In the genomic region with DNA sequence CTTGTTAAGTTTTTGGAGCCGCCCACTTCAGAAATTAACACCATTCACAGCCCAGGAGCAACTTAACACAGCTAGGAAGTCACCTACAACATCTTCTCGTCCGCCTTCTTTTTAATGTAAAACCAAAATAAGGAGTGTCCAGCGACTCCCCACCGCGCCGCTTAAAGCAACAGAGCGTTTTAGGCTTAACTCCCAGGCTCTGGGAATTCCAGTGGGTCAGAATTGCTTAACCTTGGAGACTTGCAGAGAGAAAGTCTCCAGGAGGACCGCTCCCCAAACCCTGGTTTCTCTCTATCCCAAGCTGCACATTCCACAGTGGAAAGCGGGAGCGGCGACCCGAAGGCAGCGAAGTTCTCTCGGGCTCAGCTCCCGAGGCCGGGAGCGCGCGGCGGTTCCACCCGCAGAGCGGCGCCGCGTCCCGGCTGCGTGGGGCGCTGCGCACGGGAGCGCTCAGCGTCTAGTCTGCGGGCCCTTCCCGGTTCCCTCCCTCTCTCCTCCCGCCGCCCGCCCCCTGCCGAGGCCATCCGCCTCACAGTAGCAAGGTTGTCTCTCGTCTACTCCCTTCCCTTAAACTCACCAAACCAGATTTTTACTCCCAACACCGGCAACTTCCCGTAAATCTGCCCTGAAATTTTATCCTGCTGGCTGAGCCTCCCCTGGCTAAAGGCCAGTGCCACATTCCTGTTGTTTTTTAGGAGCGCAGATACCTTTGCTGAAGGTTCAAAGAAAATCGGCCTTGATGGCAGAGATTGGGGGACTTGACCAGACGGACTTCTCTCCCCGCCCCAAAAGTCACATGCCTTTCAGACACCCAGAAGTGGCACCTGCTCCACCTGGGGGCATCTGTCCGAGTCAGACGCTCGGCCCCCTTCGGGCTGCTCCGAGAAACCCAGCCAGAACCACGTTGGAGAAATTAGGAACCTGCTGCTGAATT, we compare ENCODE assay signal across 8 cellular contexts. TPM values are rescaled to one million over a fixed set of nuclear protein-coding genes. Genes with fewer than 3 reads are reported as not detected.
DNase-seq lines count a peak whose midpoint lies in the region; TF ChIP-seq lines count a peak whose summit lies in the region.

RBM47 (minus strand) TSS at position 464 of the 934 bp plus-strand sequence. CDS start 190,971 bp downstream, outside the sequence.

- no peak within 1 kb of the TSS for H4K91ac ChIP-seq in H9 (ENCODE audit: insufficient read length, low read depth, low read length)

- TF ChIP-seq CTCF in H9 (conservative IDR thresholded peaks at IDR 0.05) (peak; percentile 22; the same call in 1 of the 3 replicates), endodermal cell (conservative IDR thresholded peaks at IDR 0.05) (peak; percentile 50), mesothelial cell of epicardium (IDR thresholded peaks at IDR 0.05; ENCODE audit: unreplicated experiment) (no peak)

- WGBS in H9 (ENCODE audit: extremely low coverage, insufficient read length, low lambda C conversion rate) = no CpG with 5 or more reads among the region's 53 CpGs
- 0 to 1% methylated on average over 16 to 53 of the region's 53 CpGs for WGBS in endodermal cell (ENCODE audit: insufficient coverage in 1 of 2, insufficient read length in 1 of 2), 2 experiments

- no peaks in the 10 kb centered on the region for H3K27me3 Mint-ChIP-seq in H9 (ENCODE audit: low read depth)
- peaks cover 20% of the 10 kb centered on the region for H3K27me3 Mint-ChIP-seq in activated CD4-positive, alpha-beta T cell treated with anti-CD3 and anti-CD28 coated beads, Interleukin-2, amount 10 ng/mL, durations not matched to agents 24 days and 14 days
- no peaks in the 10 kb centered on the region for H3K27me3 Mint-ChIP-seq in endodermal cell (ENCODE audit: insufficient read depth)
- H3K27me3 Mint-ChIP-seq in mesothelial cell of epicardium (ENCODE audit: low read depth) = peaks cover 5% of the 10 kb centered on the region

- no peak within 1 kb of the TSS for H3K56ac ChIP-seq in H9 (ENCODE audit: insufficient read length, low read depth, low read length)

- H3K9me3 ChIP-seq in H9 (ENCODE audit: control insufficient read depth, low read depth, low read length) = no peaks in the 10 kb centered on the region
- no peaks in the 10 kb centered on the region for H3K9me3 ChIP-seq in endodermal cell (ENCODE audit: control insufficient read depth, low read length)
- H3K9me3 ChIP-seq in stomach smooth muscle (ENCODE audit: control insufficient read depth in 2 of 2, low read length in 2 of 2) = no peaks in the 10 kb centered on the region

- H3K9ac ChIP-seq in H9 (ENCODE audit: extremely low read depth, insufficient read length, low read length) = peak within 1 kb of the TSS; percentile 89
- peak within 1 kb of the TSS; percentile 85 for H3K9ac ChIP-seq in endodermal cell (ENCODE audit: extremely low read depth, low read length, poor library complexity, severe bottlenecking)
- H3K9ac ChIP-seq in stomach smooth muscle (ENCODE audit: low read length in 2 of 2) = peak within 1 kb of the TSS; percentile 51 to 62

- H3K79me2 ChIP-seq in H9 (ENCODE audit: insufficient read depth, low read length) = peaks cover 32% of the 10 kb centered on the region; the same call in 1 of the 2 replicates

- peak within 1 kb of the TSS; percentile 88 for H3K18ac ChIP-seq in H9 (ENCODE audit: insufficient read length, low read depth, low read length)

- no peak within 1 kb of the TSS for H2AK5ac ChIP-seq in H9 (ENCODE audit: insufficient read length, low read length)

- H2AFZ ChIP-seq in H9 (ENCODE audit: low read length) = peak within 1 kb of the TSS; percentile 57

- H3K27me3 ChIP-seq in H9 (ENCODE audit: insufficient read depth, low read length) = no peaks in the 10 kb centered on the region
- H3K27me3 ChIP-seq in endodermal cell (ENCODE audit: control insufficient read depth, insufficient read depth, low read length, poor library complexity, severe bottlenecking) = no peaks in the 10 kb centered on the region
- peaks cover 0 to 4% of the 10 kb centered on the region in 2 donors for H3K27me3 ChIP-seq in stomach smooth muscle (ENCODE audit: control insufficient read depth in 1 of 2, insufficient read depth in 2 of 2, low read length in 2 of 2)

- H3K36me3 ChIP-seq in endodermal cell (ENCODE audit: control insufficient read depth, insufficient read depth, low read length) = no peaks in the 10 kb centered on the region
- no peaks in the 10 kb centered on the region for H3K36me3 ChIP-seq in stomach smooth muscle (ENCODE audit: control insufficient read depth in 2 of 2, insufficient read depth in 2 of 2, low read length in 2 of 2)

- H3K4me1 Mint-ChIP-seq in H9 = peaks cover 49 to 51% of the 10 kb centered on the region in 2 experiments
- H3K4me1 Mint-ChIP-seq in activated CD4-positive, alpha-beta T cell treated with anti-CD3 and anti-CD28 coated beads, Interleukin-2, amount 10 ng/mL, durations not matched to agents 24 days and 14 days = peaks cover 34% of the 10 kb centered on the region
- H3K4me1 Mint-ChIP-seq in endodermal cell = peaks cover 44% of the 10 kb centered on the region
- peaks cover 60% of the 10 kb centered on the region for H3K4me1 Mint-ChIP-seq in mesothelial cell of epicardium

- peak within 1 kb of the TSS; percentile 19; the same call in 1 of the 2 replicates for H3K4ac ChIP-seq in H9 (ENCODE audit: low read depth, low read length)

- H2BK5ac ChIP-seq in H9 (ENCODE audit: insufficient read length, low read length) = peak within 1 kb of the TSS; percentile 34

- H4K8ac ChIP-seq in H9 (replicated peaks; ENCODE audit: insufficient read length, low read depth, low read length) = no peak within 1 kb of the TSS

- peak; percentile 19 for DNase-seq in DMS153 treated with DMSO at 0.1 percent for 48 hours (lab: John Stamatoyannopoulos, UW; ENCODE audit: unreplicated experiment)
- DNase-seq in DMS153 (lab: John Stamatoyannopoulos, UW) = no peak
- DNase-seq in H9 = peak; percentile 84
- peak; percentile 74 for DNase-seq in M059J (ENCODE audit: low read depth)
- peak; percentile 73 for DNase-seq in activated CD4-positive, alpha-beta T cell treated with anti-CD3 and anti-CD28 coated beads, Interleukin-2, amount 10 ng/mL, durations not matched to agents 24 days and 14 days
- DNase-seq in endodermal cell = peak; percentile 94
- DNase-seq in mesothelial cell of epicardium (ENCODE audit: low spot score in 2 of 2, unreplicated experiment in 2 of 2) = peak; percentile 74 to 81

- peaks cover 13% of the 10 kb centered on the region for H3K23me2 ChIP-seq in H9 (ENCODE audit: insufficient read length, low read depth, low read length, poor library complexity, severe bottlenecking)

- H2BK120ac ChIP-seq in H9 (ENCODE audit: low read depth, low read length, poor library complexity, severe bottlenecking) = no peak within 1 kb of the TSS

- H3K9me3 Mint-ChIP-seq in H9 (no peaks in the 10 kb centered on the region), endodermal cell (no peaks in the 10 kb centered on the region), mesothelial cell of epicardium (no peaks in the 10 kb centered on the region)
- H3K9me3 Mint-ChIP-seq in activated CD4-positive, alpha-beta T cell treated with anti-CD3 and anti-CD28 coated beads, Interleukin-2, amount 10 ng/mL, durations not matched to agents 24 days and 14 days = no peaks in the 10 kb centered on the region

- H3K79me1 ChIP-seq in H9 (ENCODE audit: insufficient read depth, low read depth, low read length, poor library complexity, severe bottlenecking) = peaks cover 3% of the 10 kb centered on the region

- H3K36me3 Mint-ChIP-seq in H9 (ENCODE audit: insufficient read depth in 1 of 3, low read depth in 3 of 3) (peaks cover 0 to 18% (median 3%) of the 10 kb centered on the region in 3 experiments; a peak in 3 of 7 replicates), endodermal cell (ENCODE audit: low read depth) (peaks cover 2% of the 10 kb centered on the region), mesothelial cell of epicardium (no peaks in the 10 kb centered on the region)
- H3K36me3 Mint-ChIP-seq in activated CD4-positive, alpha-beta T cell treated with anti-CD3 and anti-CD28 coated beads, Interleukin-2, amount 10 ng/mL, durations not matched to agents 24 days and 14 days (ENCODE audit: low read depth) = peaks cover 5% of the 10 kb centered on the region

- no peak within 1 kb of the TSS for H3K23ac ChIP-seq in H9 (ENCODE audit: insufficient read length, low read depth, low read length)

- no peak within 1 kb of the TSS for H2BK15ac ChIP-seq in H9 (ENCODE audit: low read depth, low read length)

- H3K27ac Mint-ChIP-seq in H9 (peak within 1 kb of the TSS; percentile 99 to 100 (median 99)), endodermal cell (peak within 1 kb of the TSS; percentile 100), mesothelial cell of epicardium (peak within 1 kb of the TSS; percentile 98)
- peak within 1 kb of the TSS; percentile 64 for H3K27ac Mint-ChIP-seq in activated CD4-positive, alpha-beta T cell treated with anti-CD3 and anti-CD28 coated beads, Interleukin-2, amount 10 ng/mL, durations not matched to agents 24 days and 14 days

- no peak within 1 kb of the TSS for H4K5ac ChIP-seq in H9 (ENCODE audit: insufficient read length, low read depth, low read length)

- H3K4me3 ChIP-seq in endodermal cell (ENCODE audit: low read length) (peak within 1 kb of the TSS; percentile 91), stomach smooth muscle (ENCODE audit: low read length in 2 of 2) (peak within 1 kb of the TSS; percentile 71 to 76)

- H3K4me3 Mint-ChIP-seq in H9 = peak within 1 kb of the TSS; percentile 73 to 91
- H3K4me3 Mint-ChIP-seq in activated CD4-positive, alpha-beta T cell treated with anti-CD3 and anti-CD28 coated beads, Interleukin-2, amount 10 ng/mL, durations not matched to agents 24 days and 14 days = peak within 1 kb of the TSS; percentile 89
- peak within 1 kb of the TSS; percentile 93 for H3K4me3 Mint-ChIP-seq in endodermal cell
- H3K4me3 Mint-ChIP-seq in mesothelial cell of epicardium = peak within 1 kb of the TSS; percentile 90

- peak within 1 kb of the TSS; percentile 65 for H2BK20ac ChIP-seq in H9 (ENCODE audit: low read depth, low read length, poor library complexity, severe bottlenecking)

- peaks cover 14% of the 10 kb centered on the region; the same call in 1 of the 2 replicates for H3K4me1 ChIP-seq in H9 (ENCODE audit: insufficient read depth, low read length)
- peaks cover 11% of the 10 kb centered on the region for H3K4me1 ChIP-seq in endodermal cell (ENCODE audit: control insufficient read depth, insufficient read depth, low read length)
- peaks cover 4% of the 10 kb centered on the region for H3K4me1 ChIP-seq in stomach smooth muscle (ENCODE audit: control insufficient read depth, insufficient read depth, low read length)

- H3T11ph ChIP-seq in H9 (ENCODE audit: low read length) = no peak within 1 kb of the TSS

- H3K27ac ChIP-seq in H9 (ENCODE audit: insufficient read length, low read depth, low read length) = peak within 1 kb of the TSS; percentile 85
- peak within 1 kb of the TSS; percentile 34 for H3K27ac ChIP-seq in endodermal cell (ENCODE audit: low read depth, low read length)
- H3K27ac ChIP-seq in stomach smooth muscle (ENCODE audit: low read length) = peak within 1 kb of the TSS; percentile 18

- peak within 1 kb of the TSS; percentile 29 for H2BK12ac ChIP-seq in H9 (ENCODE audit: insufficient read length, low read depth, low read length)

- no peaks in the 10 kb centered on the region for H4K20me1 ChIP-seq in H9 (ENCODE audit: control insufficient read depth, insufficient read depth, insufficient read length)

- intact Hi-C loops in activated CD4-positive, alpha-beta T cell treated with anti-CD3 and anti-CD28 coated beads, Interleukin-2, amount 10 ng/mL, durations not matched to agents 24 days and 14 days (cut with micrococcal nuclease) = loop anchor here (2.0 to 5.0 kb wide), 3 partner anchors 47 to 197 kb away; no protein-coding TSS in a partner anchor

- peak within 1 kb of the TSS; percentile 78 for H3K14ac ChIP-seq in H9 (ENCODE audit: insufficient read depth, low read length)

- H3K4me2 ChIP-seq in H9 (ENCODE audit: insufficient read depth, insufficient read length, low read length) = peak within 1 kb of the TSS; percentile 69

RNA-seq across cellular contexts. Expression of gene RBM47, which starts in this region (rescaled TPM):
- total RNA-seq in H9 (2021) (70.3 and 75.9 TPM in 2 replicates), endodermal cell (10 to 100 TPM; 71.7 to 90.6 TPM), mesothelial cell of epicardium (37.8 to 41.5 TPM (median 41.0 TPM) in 3 replicates)
- total RNA-seq in M059J (2014; rRNA removed; shearing (Covaris generic)) = 11.2 and 18.0 TPM in 2 replicates
- total RNA-seq in activated CD4-positive, alpha-beta T cell treated with anti-CD3 and anti-CD28 coated beads, Interleukin-2, amount 10 ng/mL, durations not matched to agents 24 days and 14 days = 10.7 and 13.0 TPM in 2 replicates
- polyA plus RNA-seq in endodermal cell (2013, experiment 1 of 2) = 9.9 TPM
- 8.1 TPM for polyA plus RNA-seq in endodermal cell (2013, experiment 2 of 2)

Comparison
In these comparisons a context has a peak if more than half of its experiments do, and no peak if none do; other contexts are left out.
1. H3K27ac ChIP-seq: peak in every context shown above with its lines; median percentile 85 in H9; 34 in endodermal cell; 18 in stomach smooth muscle.